In the genomic region with DNA sequence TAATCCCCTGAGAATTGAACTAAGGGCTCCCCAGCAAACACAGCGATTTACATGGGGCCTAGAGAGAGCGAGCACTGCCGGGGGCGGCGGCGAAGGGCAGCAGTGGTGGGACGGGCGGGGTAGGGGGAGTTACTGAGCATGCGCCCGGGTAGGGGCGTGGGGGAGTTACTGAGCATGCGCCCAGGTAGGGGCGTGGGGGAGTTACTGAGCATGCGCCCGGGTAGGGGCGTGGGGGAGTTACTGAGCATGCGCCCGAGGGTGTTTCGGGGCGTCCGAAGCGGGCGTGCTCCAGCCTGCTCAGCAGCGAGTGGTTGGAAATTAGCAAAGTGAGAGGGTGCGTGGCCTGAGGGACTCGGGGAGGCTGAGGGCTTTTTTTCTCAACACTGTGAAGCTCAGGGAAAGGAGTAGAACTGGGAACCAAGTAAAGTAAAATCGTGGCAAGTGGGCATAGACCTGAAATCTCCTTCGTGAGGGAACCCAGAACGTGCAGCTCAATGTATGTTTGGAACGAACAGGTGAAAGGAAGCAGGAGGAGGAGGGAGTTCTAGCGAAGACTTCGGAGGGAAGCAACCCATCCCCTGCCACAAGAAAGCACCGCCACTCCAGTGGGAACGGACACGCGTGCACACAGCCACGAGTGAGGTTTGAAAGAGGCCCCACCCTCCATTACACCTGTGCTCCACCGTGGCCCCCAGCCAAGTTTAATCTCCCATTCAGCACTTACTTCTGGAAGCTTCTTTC, we compare ENCODE assay signal across 8 cellular contexts. TPM values are rescaled to one million over a fixed set of nuclear protein-coding genes. Genes with fewer than 3 reads are reported as not detected.
DNase-seq lines count a peak whose midpoint lies in the region; ATAC-seq and TF ChIP-seq lines count a peak whose summit lies in the region.

No MANE protein-coding gene starts in this region.

- TF ChIP-seq CTCF in HFF-Myc (IDR thresholded peaks at IDR 0.05; ENCODE audit: low read depth, low read length, missing control alignments): no peak
- no peak for TF ChIP-seq CTCF in glutamatergic neuron (IDR thresholded peaks at IDR 0.05; ENCODE audit: partially characterized antibody, unreplicated experiment)
- TF ChIP-seq CTCF in osteoblast (IDR thresholded peaks at IDR 0.05; ENCODE audit: extremely low read depth, low read depth, low read length): no peak
- TF ChIP-seq CTCF in thoracic aorta (IDR thresholded peaks at IDR 0.05): no peak

- H3K27me3 ChIP-seq in osteoblast (ENCODE audit: insufficient read depth, low read length) (no peaks in the 10 kb centered on the region), thoracic aorta (replicated peaks; ENCODE audit: insufficient read depth) (no peaks in the 10 kb centered on the region)

- no peak for ATAC-seq in thoracic aorta (ENCODE audit: insufficient number of reproducible peaks, low FRiP score, low read depth)

- peak overlapping the region; percentile 82 for H3K4me2 ChIP-seq in osteoblast (ENCODE audit: insufficient read depth, low read length)

- H3K4me3 Mint-ChIP-seq in activated naive CD4-positive, alpha-beta T cell treated with anti-CD3 and anti-CD28 coated beads, Interleukin-2, amount 50 U/mL, for 24 hours: peak overlapping the region; percentile 96
- peak overlapping the region; percentile 97 for H3K4me3 Mint-ChIP-seq in glutamatergic neuron (ENCODE audit: unreplicated experiment)

- no peaks in the 10 kb centered on the region for H3K79me2 ChIP-seq in osteoblast (ENCODE audit: insufficient read depth, low read length)

- peak overlapping the region; percentile 97 for H3K27ac Mint-ChIP-seq in activated naive CD4-positive, alpha-beta T cell treated with anti-CD3 and anti-CD28 coated beads, Interleukin-2, amount 50 U/mL, for 24 hours
- peak overlapping the region; percentile 95 for H3K27ac Mint-ChIP-seq in glutamatergic neuron (ENCODE audit: unreplicated experiment)

- no peaks in the 10 kb centered on the region for H3K9me3 Mint-ChIP-seq in activated naive CD4-positive, alpha-beta T cell treated with anti-CD3 and anti-CD28 coated beads, Interleukin-2, amount 50 U/mL, for 24 hours
- peaks cover 5% of the 10 kb centered on the region for H3K9me3 Mint-ChIP-seq in glutamatergic neuron (ENCODE audit: unreplicated experiment)

- no peaks in the 10 kb centered on the region for H3K27me3 Mint-ChIP-seq in activated naive CD4-positive, alpha-beta T cell treated with anti-CD3 and anti-CD28 coated beads, Interleukin-2, amount 50 U/mL, for 24 hours
- H3K27me3 Mint-ChIP-seq in glutamatergic neuron (ENCODE audit: unreplicated experiment): no peaks in the 10 kb centered on the region

- H3K36me3 ChIP-seq in osteoblast (ENCODE audit: insufficient read depth, low read length) (no peaks in the 10 kb centered on the region), thoracic aorta (no peaks in the 10 kb centered on the region)

- H3K4me3 ChIP-seq in HFF-Myc (replicated peaks; ENCODE audit: low read depth, low read length) (peak overlapping the region; percentile 54), osteoblast (ENCODE audit: insufficient read depth, low read length) (peak overlapping the region; percentile 74), thoracic aorta (peak overlapping the region; percentile 90)

- H3K4me1 ChIP-seq in osteoblast (ENCODE audit: insufficient read depth, low read length): peaks cover 7% of the 10 kb centered on the region
- peaks cover 0 to 20% of the 10 kb centered on the region in 2 donors for H3K4me1 ChIP-seq in thoracic aorta (ENCODE audit: control insufficient read depth in 1 of 2, low read depth in 2 of 2)

- peak overlapping the region; percentile 92 for H2AFZ ChIP-seq in osteoblast (ENCODE audit: low read length)

- H4K20me1 ChIP-seq in osteoblast (ENCODE audit: insufficient read depth, low read length): no peaks in the 10 kb centered on the region

- DNase-seq in GM03348 (ENCODE audit: low spot score) (peak; percentile 96), HFF-Myc (ENCODE audit: extremely low read depth, low read depth) (peak; percentile 36), MV-4-11 (lab: John Stamatoyannopoulos, UW) (peak; percentile 84), SK-N-DZ (ENCODE audit: low spot score) (peak; percentile 70), glutamatergic neuron (peak; percentile 98), osteoblast (ENCODE audit: insufficient read length, low spot score, missing footprints) (peak; percentile 87), thoracic aorta (ENCODE audit: low spot score) (peak; percentile 12)

- H3K36me3 Mint-ChIP-seq in activated naive CD4-positive, alpha-beta T cell treated with anti-CD3 and anti-CD28 coated beads, Interleukin-2, amount 50 U/mL, for 24 hours: peaks cover 4% of the 10 kb centered on the region
- no peaks in the 10 kb centered on the region for H3K36me3 Mint-ChIP-seq in glutamatergic neuron (ENCODE audit: unreplicated experiment)

- peaks cover 29% of the 10 kb centered on the region for H3K4me1 Mint-ChIP-seq in activated naive CD4-positive, alpha-beta T cell treated with anti-CD3 and anti-CD28 coated beads, Interleukin-2, amount 50 U/mL, for 24 hours
- peaks cover 9% of the 10 kb centered on the region for H3K4me1 Mint-ChIP-seq in glutamatergic neuron (ENCODE audit: low read depth, unreplicated experiment)

- H3K27ac ChIP-seq in osteoblast (ENCODE audit: low read depth, low read length): no peak overlapping the region
- peak overlapping the region; percentile 5 to 44 for H3K27ac ChIP-seq in thoracic aorta

- H3K9me3 ChIP-seq in osteoblast (ENCODE audit: low read depth, low read length) (no peaks in the 10 kb centered on the region), thoracic aorta (no peaks in the 10 kb centered on the region)

RNA-seq across cellular contexts. Expression of gene KANK1, which starts 34.3 kb away (rescaled TPM):
- polyA plus RNA-seq in SK-N-DZ (2014; cell fraction: cytosol; rRNA removed): 0.35 and 0.44 TPM in 2 replicates
- 0.53 and 0.56 TPM in 2 replicates for polyA plus RNA-seq in SK-N-DZ (2014; cell fraction: nucleus; rRNA removed)
- total RNA-seq in glutamatergic neuron (ENCODE audit: unreplicated experiment): 14.8 TPM
- 25.0 and 28.6 TPM in 2 replicates for total RNA-seq in osteoblast
- total RNA-seq in thoracic aorta: 100 to 1,000 TPM; 175 to 231 TPM

Comparison
In these comparisons a context has a peak if more than half of its experiments do, and no peak if none do; other contexts are left out.
1. DNase-seq: peak in every context shown above with its lines; median percentile 98 in glutamatergic neuron; 96 in GM03348; 87 in osteoblast; 84 in MV-4-11; 70 in SK-N-DZ; 36 in HFF-Myc; 12 in thoracic aorta.